Comparison of ENCODE assay signal across 35 cellular contexts in genomic region chr9:17437813-17438212, GRCh38.
"Had no signal": no experiment of that assay in that cellular context is flagged by ENCODE, and none has a peak within 500 bp of the region (broad histone marks: within the 10 kb centered on the region; RNA-seq: fewer than 3 reads in every experiment).

No MANE protein-coding gene starts in this region.

- H3K36me3 ChIP-seq: MG63 had no signal

- DNase-seq: Karpas-422, Kasumi-1, MG63, MM.1S, MV-4-11, NCI-H1048, NCI-H1092, NCI-H1092 treated with DMSO at 0.1 percent for 48 hours, NCI-H1105, NCI-H1105 treated with DMSO at 0.1 percent for 48 hours, NCI-H1417, NCI-H1417 treated with DMSO at 0.1 percent for 48 hours, NCI-H1436, NCI-H1436 treated with DMSO at 0.1 percent for 48 hours, NCI-H146, NCI-H1694, NCI-H1694 treated with DMSO at 0.1 percent for 48 hours, NCI-H187, NCI-H187 treated with DMSO at 0.1 percent for 48 hours, NCI-H1930, NCI-H2029, NCI-H2029 treated with DMSO at 0.1 percent for 48 hours, NCI-H2081, NCI-H2081 treated with DMSO at 0.1 percent for 48 hours, NCI-H2107, NCI-H2171, NCI-H2171 treated with DMSO at 0.1 percent for 48 hours, NCI-H2227 treated with DMSO at 0.1 percent for 48 hours, NCI-H226, NCI-H345, NCI-H446, NCI-H446 treated with DMSO at 0.1 percent for 48 hours, NCI-H510A, NCI-H510A treated with DMSO at 0.1 percent for 48 hours, NCI-H524 had no signal

- H3K4me3 ChIP-seq: MG63 had no signal

- H3K27me3 ChIP-seq: MG63 had no signal
